Comparison of ENCODE assay signal across 12 cellular contexts in the genomic region with DNA sequence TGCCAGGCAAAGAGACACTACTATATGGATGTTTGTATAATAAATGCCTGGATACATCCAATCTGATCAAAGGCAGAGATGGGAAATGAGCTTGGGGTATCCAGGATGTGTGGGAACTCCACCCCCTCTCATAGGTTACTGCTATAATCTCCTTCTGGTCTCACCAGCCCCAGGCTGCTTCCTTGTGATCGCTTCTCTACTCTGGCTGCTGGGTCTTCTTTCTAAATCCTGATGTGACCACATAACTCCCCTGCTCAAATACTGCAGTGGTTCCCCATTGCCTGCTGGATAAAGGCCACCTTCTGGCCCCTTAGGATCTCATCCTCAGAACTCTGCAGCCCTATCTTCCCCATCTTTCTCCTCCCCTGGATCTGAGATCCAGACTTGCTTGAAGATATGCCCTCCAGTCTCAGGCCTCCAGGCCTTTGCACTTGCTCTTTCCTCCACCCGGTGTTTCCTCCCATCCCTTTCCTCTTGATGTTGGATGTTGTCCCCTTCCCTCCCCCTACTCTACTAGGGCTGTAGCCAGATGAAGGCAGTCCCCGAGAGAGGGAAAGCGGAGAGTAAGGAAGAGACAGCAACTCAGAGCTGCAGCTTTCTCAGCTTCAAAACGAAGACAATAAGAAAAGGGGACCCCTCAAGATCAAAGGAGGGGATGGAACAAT. TPM values are rescaled to one million over a fixed set of nuclear protein-coding genes. Genes with fewer than 3 reads are reported as not detected.
DNase-seq lines count a peak whose midpoint lies in the region; ATAC-seq, FAIRE-seq and TF ChIP-seq lines count a peak whose summit lies in the region.
"Had no signal": no experiment of that assay in that cellular context is flagged by ENCODE, and none has a peak within 500 bp of the region (broad histone marks: within the 10 kb centered on the region; RNA-seq: fewer than 3 reads in every experiment).

No MANE protein-coding gene starts in this region.

- no peak overlapping the region for H3K9ac ChIP-seq in HUES64 (ENCODE audit: low read depth, low read length)
- no peak overlapping the region for H3K9ac ChIP-seq in astrocyte (ENCODE audit: low read length)

- H3K36me3 Mint-ChIP-seq in astrocyte (ENCODE audit: low read depth, unreplicated experiment) (no peaks in the 10 kb centered on the region), nephron (ENCODE audit: low read depth) (no peaks in the 10 kb centered on the region)

- H3K9me3 Mint-ChIP-seq in astrocyte (ENCODE audit: unreplicated experiment) (peaks cover 1% of the 10 kb centered on the region), nephron (no peaks in the 10 kb centered on the region)

- H3K4me3 ChIP-seq in HUES64 (ENCODE audit: low read length) (peak overlapping the region; percentile 69), astrocyte (ENCODE audit: insufficient read depth, low read depth, low read length) (no peak overlapping the region)

- H3K9me3 ChIP-seq in HUES64 (ENCODE audit: insufficient read depth, low read depth, low read length), result no peaks in the 10 kb centered on the region
- H3K9me3 ChIP-seq in astrocyte (ENCODE audit: insufficient read depth, low read depth, low read length), result no peaks in the 10 kb centered on the region

- DNase-seq in NCI-H510A treated with DMSO at 0.1 percent for 48 hours (lab: John Stamatoyannopoulos, UW) (peak; percentile 31), NCI-H510A (lab: John Stamatoyannopoulos, UW) (no peak), astrocyte (ENCODE audit: low read depth) (no peak), Right ventricle myocardium superior (no peak)
- DNase-seq in stimulated activated CD8-positive, alpha-beta memory T cell treated with anti-CD3 and anti-CD28 coated beads, Interleukin-4, amount 100 ng/mL, for 48 hours, result no peak
- DNase-seq: central memory CD4-positive, alpha-beta T cell; foreskin keratinocyte had no signal

- H3K27me3 Mint-ChIP-seq in astrocyte (ENCODE audit: low read depth, unreplicated experiment) (peaks cover 65% of the 10 kb centered on the region), nephron (ENCODE audit: low read depth) (peaks cover 82% of the 10 kb centered on the region)

- intact Hi-C loops in Right ventricle myocardium superior (cut with DNase I), result no loop called here

- peak overlapping the region; percentile 77 for H3K4me3 Mint-ChIP-seq in astrocyte (ENCODE audit: unreplicated experiment)
- peak overlapping the region; percentile 75 to 79 (median 78) for H3K4me3 Mint-ChIP-seq in nephron

- ATAC-seq in HG02763 (IDR thresholded peaks at IDR 0.05; ENCODE audit: unreplicated experiment) (no peak), Right ventricle myocardium superior (ENCODE audit: poor library complexity) (no peak)

- H3K36me3 ChIP-seq in HUES64 (ENCODE audit: insufficient read depth, low read length) (no peaks in the 10 kb centered on the region), astrocyte (ENCODE audit: insufficient read depth, low read length) (no peaks in the 10 kb centered on the region)

- H3K4me1 Mint-ChIP-seq in astrocyte (ENCODE audit: low read depth, unreplicated experiment), result peaks cover under 1% of the 10 kb centered on the region
- peaks cover 13% of the 10 kb centered on the region for H3K4me1 Mint-ChIP-seq in nephron

- H3K27ac ChIP-seq in HUES64 (ENCODE audit: low read depth, low read length) (no peak overlapping the region), astrocyte (ENCODE audit: low read depth, low read length) (no peak overlapping the region)
- H3K27ac ChIP-seq: foreskin keratinocyte had no signal

- 19% methylated on average over 5 of the region's 5 CpGs for WGBS in HUES64

- no peak for FAIRE-seq in astrocyte (lab: Jason Lieb, UNC)

- TF ChIP-seq CTCF in astrocyte (IDR thresholded peaks at IDR 0.05; ENCODE audit: insufficient read depth, low read depth, low read length) (no peak), nephron (IDR thresholded peaks at IDR 0.05; ENCODE audit: unreplicated experiment in 3 of 3) (no peak)

- H3K4me1 ChIP-seq in HUES64 (ENCODE audit: insufficient read depth, low read length) (peaks cover 5% of the 10 kb centered on the region; the same call in 1 of the 2 replicates), astrocyte (ENCODE audit: insufficient read depth, low read length) (peaks cover 2% of the 10 kb centered on the region)
- H3K4me1 ChIP-seq: foreskin keratinocyte had no signal

- H4K20me1 ChIP-seq in astrocyte (ENCODE audit: insufficient read depth, low read length), result peaks cover 2% of the 10 kb centered on the region

- H2AFZ ChIP-seq in astrocyte (ENCODE audit: low read depth, low read length), result no peak overlapping the region

- no peak overlapping the region for H3K27ac Mint-ChIP-seq in astrocyte (ENCODE audit: unreplicated experiment)
- H3K27ac Mint-ChIP-seq in nephron, result no peak overlapping the region

- no peak overlapping the region for H3K4me2 ChIP-seq in astrocyte (ENCODE audit: low read length)

- H3K79me2 ChIP-seq in astrocyte (ENCODE audit: insufficient read depth, low read length), result no peaks in the 10 kb centered on the region

- peaks cover 17% of the 10 kb centered on the region for H3K27me3 ChIP-seq in HUES64 (ENCODE audit: insufficient read depth, low read length)
- peaks cover 56% of the 10 kb centered on the region for H3K27me3 ChIP-seq in astrocyte (ENCODE audit: insufficient read depth, low read length)

RNA-seq across cellular contexts. Expression of a gene that starts 0.8 kb away (rescaled TPM):
- polyA plus RNA-seq in HUES64 (2013, experiment 1 of 2), result 1.00 TPM
- polyA plus RNA-seq in HUES64 (2013, experiment 2 of 2), result 1.1 TPM
- 0.36 and 0.48 TPM in 2 replicates for total RNA-seq in astrocyte
- not detected for total RNA-seq in Right ventricle myocardium superior
- total RNA-seq: foreskin keratinocyte, lung microvascular endothelial cell, right cardiac atrium had no signal
- polyA plus RNA-seq: foreskin keratinocyte had no signal

RNA-seq across cellular contexts. Expression of a gene that starts 15.3 kb away (rescaled TPM):
- 16.7 TPM for polyA plus RNA-seq in HUES64 (2013, experiment 1 of 2)
- polyA plus RNA-seq in HUES64 (2013, experiment 2 of 2), result 18.9 TPM
- 16.2 and 20.6 TPM in 2 replicates for total RNA-seq in astrocyte
- 11.1 TPM for total RNA-seq in Right ventricle myocardium superior

RNA-seq across cellular contexts. Expression of a gene that starts 43.1 kb away (rescaled TPM):
- 3.4 TPM for polyA plus RNA-seq in HUES64 (2013, experiment 1 of 2)
- polyA plus RNA-seq in HUES64 (2013, experiment 2 of 2), result 4.8 TPM
- total RNA-seq in astrocyte (0.11 TPM in 1 of 2 replicates, not detected in the other), Right ventricle myocardium superior (8.5 TPM)
- total RNA-seq: foreskin keratinocyte had no signal
- polyA plus RNA-seq: foreskin keratinocyte had no signal
